13 cellular contexts compared by ENCODE assay signal in the genomic region with DNA sequence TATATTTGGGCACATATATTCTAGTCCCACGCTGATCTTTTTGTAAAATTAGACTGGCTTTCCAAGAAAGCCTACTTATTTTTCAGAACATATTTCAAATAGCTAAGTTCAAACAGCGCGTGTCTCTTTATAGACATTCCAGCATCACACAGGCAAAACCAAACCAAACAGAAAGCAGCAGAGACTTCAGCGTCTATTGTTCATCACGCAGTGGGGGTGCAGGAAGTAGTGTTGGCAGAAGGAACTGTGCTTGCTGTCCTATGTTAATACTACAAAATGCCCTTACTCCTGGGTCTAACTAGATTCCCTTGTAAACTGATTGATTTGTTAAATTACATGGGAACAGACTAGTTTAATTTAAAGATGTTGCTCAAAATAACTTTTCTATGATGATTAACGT.
DNase-seq lines count a peak whose midpoint lies in the region; ATAC-seq and TF ChIP-seq lines count a peak whose summit lies in the region.
"Had no signal": no experiment of that assay in that cellular context is flagged by ENCODE, and none has a peak within 500 bp of the region (broad histone marks: within the 10 kb centered on the region; RNA-seq: fewer than 3 reads in every experiment).

No MANE protein-coding gene starts in this region.

- H3K4me3 ChIP-seq in cardiac muscle cell (no peak overlapping the region), SU-DHL-6 (ENCODE audit: insufficient read depth, low read length, poor library complexity, severe bottlenecking) (no peak overlapping the region), hepatocyte (no peak overlapping the region), upper lobe of left lung (no peak overlapping the region), SJCRH30 (no peak overlapping the region)

- DNase-seq in cardiac muscle cell (ENCODE audit: low read depth in 1 of 2, low spot score in 1 of 2) (peak; percentile 1 to 4), Right ventricle myocardium superior (no peak), hepatocyte (ENCODE audit: low spot score) (peak; percentile 13), upper lobe of left lung (no peak), SJCRH30 (no peak), amniotic stem cell (lab: John Stamatoyannopoulos, UW) (no peak)
- DNase-seq: immature natural killer cell, KBM-7, natural killer cell, NCI-H226, T-helper 17 cell had no signal

- no peak overlapping the region for H3K27ac ChIP-seq in cardiac muscle cell
- no peak overlapping the region for H3K27ac ChIP-seq in SU-DHL-6 (ENCODE audit: low read depth, low read length)
- no peak overlapping the region for H3K27ac ChIP-seq in hepatocyte
- H3K27ac ChIP-seq in upper lobe of left lung = no peak overlapping the region
- no peak overlapping the region for H3K27ac ChIP-seq in SJCRH30

- WGBS in hepatocyte (ENCODE audit: low lambda C conversion rate, missing lambda C conversion rate) = 39% methylated on average over 6 of the region's 6 CpGs
- WGBS in upper lobe of left lung, 2 donors = 41% methylated on average over 6 of the region's 6 CpGs

- TF ChIP-seq CTCF in cardiac muscle cell (IDR thresholded peaks at IDR 0.05; ENCODE audit: low read depth, low read length) = no peak
- no peak for TF ChIP-seq CTCF in SU-DHL-6 (IDR thresholded peaks at IDR 0.05; ENCODE audit: insufficient read depth, low read length, poor library complexity, severe bottlenecking)
- no peak for TF ChIP-seq CTCF in hepatocyte (IDR thresholded peaks at IDR 0.05; ENCODE audit: poor library complexity)
- no peak for TF ChIP-seq CTCF in upper lobe of left lung (IDR thresholded peaks at IDR 0.05)

- no peaks in the 10 kb centered on the region for H3F3A ChIP-seq in SU-DHL-6 (ENCODE audit: insufficient read depth)

- H3K4me1 ChIP-seq in cardiac muscle cell (ENCODE audit: low read depth) (no peaks in the 10 kb centered on the region), hepatocyte (ENCODE audit: insufficient read depth) (no peaks in the 10 kb centered on the region), upper lobe of left lung (no peaks in the 10 kb centered on the region), SJCRH30 (no peaks in the 10 kb centered on the region)

- TF ChIP-seq POLR2A in upper lobe of left lung (IDR thresholded peaks at IDR 0.05) = no peak

- no peaks in the 10 kb centered on the region for H3K79me2 ChIP-seq in SU-DHL-6 (ENCODE audit: insufficient read depth, low read length)
- no peaks in the 10 kb centered on the region for H3K79me2 ChIP-seq in hepatocyte

- H2AFZ ChIP-seq in SU-DHL-6 (ENCODE audit: low read depth, low read length, severe bottlenecking) (peak overlapping the region; percentile 37), hepatocyte (no peak overlapping the region)

- no peaks in the 10 kb centered on the region for H3K27me3 ChIP-seq in cardiac muscle cell
- no peaks in the 10 kb centered on the region for H3K27me3 ChIP-seq in SU-DHL-6 (ENCODE audit: low read length)
- H3K27me3 ChIP-seq in hepatocyte = no peaks in the 10 kb centered on the region
- H3K27me3 ChIP-seq in upper lobe of left lung = no peaks in the 10 kb centered on the region
- no peaks in the 10 kb centered on the region for H3K27me3 ChIP-seq in SJCRH30

- ATAC-seq in Right ventricle myocardium superior (ENCODE audit: poor library complexity) = no peak
- ATAC-seq in upper lobe of left lung (ENCODE audit: low FRiP score in 2 of 2) = no peak
- no peak for ATAC-seq in HG02981 (IDR thresholded peaks at IDR 0.05; ENCODE audit: unreplicated experiment)
- ATAC-seq: natural killer cell, T-helper 17 cell had no signal

- no peaks in the 10 kb centered on the region for H3K36me3 ChIP-seq in cardiac muscle cell
- no peaks in the 10 kb centered on the region for H3K36me3 ChIP-seq in SU-DHL-6 (ENCODE audit: low read length)
- no peaks in the 10 kb centered on the region for H3K36me3 ChIP-seq in hepatocyte (replicated peaks; ENCODE audit: insufficient read depth, low read depth)
- no peaks in the 10 kb centered on the region for H3K36me3 ChIP-seq in upper lobe of left lung
- H3K36me3 ChIP-seq in SJCRH30 = no peaks in the 10 kb centered on the region

- TF ChIP-seq EP300 in upper lobe of left lung (IDR thresholded peaks at IDR 0.05) = no peak

- intact Hi-C loops in Right ventricle myocardium superior (cut with DNase I) = no loop called here

- no peaks in the 10 kb centered on the region for H4K20me1 ChIP-seq in SU-DHL-6 (ENCODE audit: low read depth, low read length)
- no peaks in the 10 kb centered on the region for H4K20me1 ChIP-seq in hepatocyte (ENCODE audit: insufficient read depth, poor library complexity, severe bottlenecking)

- H3K9me2 ChIP-seq in SU-DHL-6 (replicated peaks; ENCODE audit: insufficient read depth, low read length) (no peaks in the 10 kb centered on the region), hepatocyte (replicated peaks; ENCODE audit: insufficient read depth) (no peaks in the 10 kb centered on the region)

- H3K9ac ChIP-seq in SU-DHL-6 (ENCODE audit: low read length) = no peak overlapping the region

- H3K9me3 ChIP-seq in cardiac muscle cell (ENCODE audit: low read depth) (no peaks in the 10 kb centered on the region), SU-DHL-6 (ENCODE audit: insufficient read depth, low read length) (no peaks in the 10 kb centered on the region), hepatocyte (ENCODE audit: low read depth) (no peaks in the 10 kb centered on the region), upper lobe of left lung (no peaks in the 10 kb centered on the region), SJCRH30 (replicated peaks) (no peaks in the 10 kb centered on the region)

- no peak overlapping the region for H3K4me2 ChIP-seq in SU-DHL-6 (ENCODE audit: low read depth, low read length, poor library complexity, severe bottlenecking)
- H3K4me2 ChIP-seq in hepatocyte = no peak overlapping the region

Comparison
In these comparisons a context has a peak if more than half of its experiments do, and no peak if none do; other contexts are left out.
1. DNase-seq: peak in cardiac muscle cell (2 of 2) and hepatocyte (single experiment); none in Right ventricle myocardium superior (single experiment), upper lobe of left lung (0 of 2), SJCRH30 (0 of 2) and amniotic stem cell (single experiment).